Comparison of ENCODE assay signal across 22 cellular contexts in the genomic region with DNA sequence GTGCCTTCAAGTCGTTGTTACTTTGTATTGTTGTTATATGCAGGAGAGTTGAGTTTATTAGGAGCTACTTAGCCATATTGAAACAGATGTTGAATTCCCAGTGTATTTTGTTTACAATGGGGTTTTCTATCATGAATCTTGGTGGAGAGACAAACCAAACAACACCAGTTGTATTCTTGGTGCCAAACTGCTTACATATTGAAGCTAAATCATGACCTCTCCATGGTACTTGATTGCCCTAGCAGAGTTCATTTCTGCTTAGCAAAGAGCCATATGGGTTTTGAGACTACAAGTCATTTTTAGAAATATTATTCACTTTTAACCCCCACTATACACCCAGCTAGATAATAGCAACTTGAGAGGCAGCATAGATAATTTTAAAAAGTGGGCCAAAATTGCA.
DNase-seq lines count a peak whose midpoint lies in the region; ATAC-seq and TF ChIP-seq lines count a peak whose summit lies in the region.
"Had no signal": no experiment of that assay in that cellular context is flagged by ENCODE, and none has a peak within 500 bp of the region (broad histone marks: within the 10 kb centered on the region; RNA-seq: fewer than 3 reads in every experiment).

No MANE protein-coding gene starts in this region.

- H3K4me1 Mint-ChIP-seq in GM23338, result peaks cover 3% of the 10 kb centered on the region; the same call in 1 of the 3 replicates
- H3K4me1 Mint-ChIP-seq: CD8-positive, alpha-beta memory T cell had no signal

- DNase-seq in DMS53 (lab: John Stamatoyannopoulos, UW) (peak; percentile 30), DMS53 treated with DMSO at 0.1 percent for 48 hours (lab: John Stamatoyannopoulos, UW; ENCODE audit: unreplicated experiment) (no peak), NCI-H748 (lab: John Stamatoyannopoulos, UW; ENCODE audit: unreplicated experiment) (peak; percentile 50), NCI-H748 treated with DMSO at 0.1 percent for 48 hours (lab: John Stamatoyannopoulos, UW) (no peak), GM23338 (ENCODE audit: low spot score) (no peak), NCI-H69 (lab: John Stamatoyannopoulos, UW) (peak; percentile 55), EL (no peak)
- no peak for DNase-seq in stimulated activated naive CD8-positive, alpha-beta T cell treated with anti-CD3 and anti-CD28 coated beads, Interleukin-15, Interleukin-2, amounts not matched to agents 100 U/mL and 50 U/mL, for 24 hours
- DNase-seq: ACHN; AML-193; BE2C; CD4-positive, alpha-beta T cell; CD8-positive, alpha-beta memory T cell; DMS 273 treated with DMSO at 0.1 percent for 48 hours; DND-41; GDM1; GOT3 had no signal

- no peak overlapping the region for H3K27ac ChIP-seq in GM23338 (ENCODE audit: low read depth)
- H3K27ac ChIP-seq: 22Rv1; BLaER1 treated with 17β-estradiol and CSF1 and Interleukin-3, amounts not matched to agents 10 nM and 100 nM had no signal

- ATAC-seq in GM23338, result no peak
- ATAC-seq in stimulated activated naive CD8-positive, alpha-beta T cell treated with anti-CD3 and anti-CD28 coated beads, Interleukin-15, Interleukin-2, amounts not matched to agents 100 U/mL and 50 U/mL, for 24 hours, result no peak
- ATAC-seq: GM12878 had no signal

- H3K4me3 ChIP-seq in GM23338, result no peak overlapping the region
- H3K4me3 ChIP-seq: BLaER1 treated with 17β-estradiol and CSF1 and Interleukin-3, amounts not matched to agents 10 nM and 100 nM; GM12878; HAP-1 had no signal

- H3K4me1 ChIP-seq in GM23338 (ENCODE audit: insufficient read depth), result no peaks in the 10 kb centered on the region
- H3K4me1 ChIP-seq: BE2C had no signal

- no peaks in the 10 kb centered on the region for H3K36me3 Mint-ChIP-seq in GM23338 (ENCODE audit: low read depth)
- H3K36me3 Mint-ChIP-seq: CD14-positive monocyte had no signal

- no peaks in the 10 kb centered on the region for H3K9me3 Mint-ChIP-seq in GM23338
- H3K9me3 Mint-ChIP-seq: CD4-positive, alpha-beta T cell; CD8-positive, alpha-beta memory T cell had no signal

- H3K27me3 ChIP-seq in GM23338 (ENCODE audit: insufficient read depth), result no peaks in the 10 kb centered on the region
- H3K27me3 ChIP-seq: BE2C had no signal

- no peak for TF ChIP-seq CTCF in GM23338 (conservative IDR thresholded peaks at IDR 0.05; ENCODE audit: low read depth in 2 of 2)

- no peak overlapping the region for H3K4me3 Mint-ChIP-seq in GM23338
- H3K4me3 Mint-ChIP-seq: CD14-positive monocyte; CD4-positive, alpha-beta T cell; CD8-positive, alpha-beta memory T cell had no signal

- no peaks in the 10 kb centered on the region for H3K27me3 Mint-ChIP-seq in GM23338 (ENCODE audit: insufficient read depth, low read depth, poor library complexity)

- no peaks in the 10 kb centered on the region for H3K79me2 ChIP-seq in GM23338 (replicated peaks; ENCODE audit: insufficient read depth)

- no peak overlapping the region for H2AFZ ChIP-seq in GM23338

- H3K27ac Mint-ChIP-seq in GM23338, result no peak overlapping the region
- H3K27ac Mint-ChIP-seq: CD14-positive monocyte; CD4-positive, alpha-beta T cell had no signal

- no peaks in the 10 kb centered on the region for H3F3A ChIP-seq in GM23338 (replicated peaks; ENCODE audit: low read depth)

- H3K9me2 ChIP-seq in GM23338 (ENCODE audit: insufficient read depth), result no peaks in the 10 kb centered on the region

- no peak overlapping the region for H3K4me2 ChIP-seq in GM23338
- H3K4me2 ChIP-seq: BLaER1 treated with 17β-estradiol and CSF1 and Interleukin-3, amounts not matched to agents 10 nM and 100 nM had no signal

- H3K36me3 ChIP-seq in GM23338 (ENCODE audit: insufficient read depth), result no peaks in the 10 kb centered on the region
- H3K36me3 ChIP-seq: BE2C; BLaER1 treated with 17β-estradiol and CSF1 and Interleukin-3, amounts not matched to agents 10 nM and 100 nM; HAP-1 had no signal

- no peaks in the 10 kb centered on the region for H4K20me1 ChIP-seq in GM23338 (replicated peaks; ENCODE audit: insufficient read depth)
- H4K20me1 ChIP-seq: BLaER1 treated with 17β-estradiol and CSF1 and Interleukin-3, amounts not matched to agents 10 nM and 100 nM had no signal

TF ChIP-seq in GM23338, 12 proteins besides CTCF, POLR2A, EP300 and RAD21:
- TF ChIP-seq, protein P1, sequence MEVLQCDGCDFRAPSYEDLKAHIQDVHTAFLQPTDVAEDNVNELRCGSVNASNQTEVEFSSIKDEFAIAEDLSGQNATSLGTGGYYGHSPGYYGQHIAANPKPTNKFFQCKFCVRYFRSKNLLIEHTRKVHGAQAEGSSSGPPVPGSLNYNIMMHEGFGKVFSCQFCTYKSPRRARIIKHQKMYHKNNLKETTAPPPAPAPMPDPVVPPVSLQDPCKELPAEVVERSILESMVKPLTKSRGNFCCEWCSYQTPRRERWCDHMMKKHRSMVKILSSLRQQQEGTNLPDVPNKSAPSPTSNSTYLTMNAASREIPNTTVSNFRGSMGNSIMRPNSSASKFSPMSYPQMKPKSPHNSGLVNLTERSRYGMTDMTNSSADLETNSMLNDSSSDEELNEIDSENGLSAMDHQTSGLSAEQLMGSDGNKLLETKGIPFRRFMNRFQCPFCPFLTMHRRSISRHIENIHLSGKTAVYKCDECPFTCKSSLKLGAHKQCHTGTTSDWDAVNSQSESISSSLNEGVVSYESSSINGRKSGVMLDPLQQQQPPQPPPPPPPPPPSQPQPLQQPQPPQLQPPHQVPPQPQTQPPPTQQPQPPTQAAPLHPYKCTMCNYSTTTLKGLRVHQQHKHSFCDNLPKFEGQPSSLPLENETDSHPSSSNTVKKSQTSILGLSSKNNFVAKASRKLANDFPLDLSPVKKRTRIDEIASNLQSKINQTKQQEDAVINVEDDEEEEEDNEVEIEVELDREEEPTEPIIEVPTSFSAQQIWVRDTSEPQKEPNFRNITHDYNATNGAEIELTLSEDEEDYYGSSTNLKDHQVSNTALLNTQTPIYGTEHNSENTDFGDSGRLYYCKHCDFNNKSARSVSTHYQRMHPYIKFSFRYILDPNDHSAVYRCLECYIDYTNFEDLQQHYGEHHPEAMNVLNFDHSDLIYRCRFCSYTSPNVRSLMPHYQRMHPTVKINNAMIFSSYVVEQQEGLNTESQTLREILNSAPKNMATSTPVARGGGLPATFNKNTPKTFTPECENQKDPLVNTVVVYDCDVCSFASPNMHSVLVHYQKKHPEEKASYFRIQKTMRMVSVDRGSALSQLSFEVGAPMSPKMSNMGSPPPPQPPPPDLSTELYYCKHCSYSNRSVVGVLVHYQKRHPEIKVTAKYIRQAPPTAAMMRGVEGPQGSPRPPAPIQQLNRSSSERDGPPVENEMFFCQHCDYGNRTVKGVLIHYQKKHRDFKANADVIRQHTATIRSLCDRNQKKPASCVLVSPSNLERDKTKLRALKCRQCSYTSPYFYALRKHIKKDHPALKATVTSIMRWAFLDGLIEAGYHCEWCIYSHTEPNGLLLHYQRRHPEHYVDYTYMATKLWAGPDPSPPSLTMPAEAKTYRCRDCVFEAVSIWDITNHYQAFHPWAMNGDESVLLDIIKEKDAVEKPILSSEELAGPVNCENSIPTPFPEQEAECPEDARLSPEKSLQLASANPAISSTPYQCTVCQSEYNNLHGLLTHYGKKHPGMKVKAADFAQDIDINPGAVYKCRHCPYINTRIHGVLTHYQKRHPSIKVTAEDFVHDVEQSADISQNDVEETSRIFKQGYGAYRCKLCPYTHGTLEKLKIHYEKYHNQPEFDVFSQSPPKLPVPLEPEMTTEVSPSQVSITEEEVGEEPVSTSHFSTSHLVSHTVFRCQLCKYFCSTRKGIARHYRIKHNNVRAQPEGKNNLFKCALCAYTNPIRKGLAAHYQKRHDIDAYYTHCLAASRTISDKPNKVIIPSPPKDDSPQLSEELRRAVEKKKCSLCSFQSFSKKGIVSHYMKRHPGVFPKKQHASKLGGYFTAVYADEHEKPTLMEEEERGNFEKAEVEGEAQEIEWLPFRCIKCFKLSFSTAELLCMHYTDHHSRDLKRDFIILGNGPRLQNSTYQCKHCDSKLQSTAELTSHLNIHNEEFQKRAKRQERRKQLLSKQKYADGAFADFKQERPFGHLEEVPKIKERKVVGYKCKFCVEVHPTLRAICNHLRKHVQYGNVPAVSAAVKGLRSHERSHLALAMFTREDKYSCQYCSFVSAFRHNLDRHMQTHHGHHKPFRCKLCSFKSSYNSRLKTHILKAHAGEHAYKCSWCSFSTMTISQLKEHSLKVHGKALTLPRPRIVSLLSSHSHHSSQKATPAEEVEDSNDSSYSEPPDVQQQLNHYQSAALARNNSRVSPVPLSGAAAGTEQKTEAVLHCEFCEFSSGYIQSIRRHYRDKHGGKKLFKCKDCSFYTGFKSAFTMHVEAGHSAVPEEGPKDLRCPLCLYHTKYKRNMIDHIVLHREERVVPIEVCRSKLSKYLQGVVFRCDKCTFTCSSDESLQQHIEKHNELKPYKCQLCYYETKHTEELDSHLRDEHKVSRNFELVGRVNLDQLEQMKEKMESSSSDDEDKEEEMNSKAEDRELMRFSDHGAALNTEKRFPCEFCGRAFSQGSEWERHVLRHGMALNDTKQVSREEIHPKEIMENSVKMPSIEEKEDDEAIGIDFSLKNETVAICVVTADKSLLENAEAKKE (CRISPR knock-in tag; IDR thresholded peaks at IDR 0.05), result no peak
- TF ChIP-seq JUNB (IDR thresholded peaks at IDR 0.05; ENCODE audit: unreplicated experiment) (no peak), NANOG (IDR thresholded peaks at IDR 0.05; ENCODE audit: borderline replicate concordance) (no peak)
- TF ChIP-seq, protein P2, sequence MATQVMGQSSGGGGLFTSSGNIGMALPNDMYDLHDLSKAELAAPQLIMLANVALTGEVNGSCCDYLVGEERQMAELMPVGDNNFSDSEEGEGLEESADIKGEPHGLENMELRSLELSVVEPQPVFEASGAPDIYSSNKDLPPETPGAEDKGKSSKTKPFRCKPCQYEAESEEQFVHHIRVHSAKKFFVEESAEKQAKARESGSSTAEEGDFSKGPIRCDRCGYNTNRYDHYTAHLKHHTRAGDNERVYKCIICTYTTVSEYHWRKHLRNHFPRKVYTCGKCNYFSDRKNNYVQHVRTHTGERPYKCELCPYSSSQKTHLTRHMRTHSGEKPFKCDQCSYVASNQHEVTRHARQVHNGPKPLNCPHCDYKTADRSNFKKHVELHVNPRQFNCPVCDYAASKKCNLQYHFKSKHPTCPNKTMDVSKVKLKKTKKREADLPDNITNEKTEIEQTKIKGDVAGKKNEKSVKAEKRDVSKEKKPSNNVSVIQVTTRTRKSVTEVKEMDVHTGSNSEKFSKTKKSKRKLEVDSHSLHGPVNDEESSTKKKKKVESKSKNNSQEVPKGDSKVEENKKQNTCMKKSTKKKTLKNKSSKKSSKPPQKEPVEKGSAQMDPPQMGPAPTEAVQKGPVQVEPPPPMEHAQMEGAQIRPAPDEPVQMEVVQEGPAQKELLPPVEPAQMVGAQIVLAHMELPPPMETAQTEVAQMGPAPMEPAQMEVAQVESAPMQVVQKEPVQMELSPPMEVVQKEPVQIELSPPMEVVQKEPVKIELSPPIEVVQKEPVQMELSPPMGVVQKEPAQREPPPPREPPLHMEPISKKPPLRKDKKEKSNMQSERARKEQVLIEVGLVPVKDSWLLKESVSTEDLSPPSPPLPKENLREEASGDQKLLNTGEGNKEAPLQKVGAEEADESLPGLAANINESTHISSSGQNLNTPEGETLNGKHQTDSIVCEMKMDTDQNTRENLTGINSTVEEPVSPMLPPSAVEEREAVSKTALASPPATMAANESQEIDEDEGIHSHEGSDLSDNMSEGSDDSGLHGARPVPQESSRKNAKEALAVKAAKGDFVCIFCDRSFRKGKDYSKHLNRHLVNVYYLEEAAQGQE (IDR thresholded peaks at IDR 0.05; ENCODE audit: unreplicated experiment), result peak; percentile 13
TF ChIP-seq in GM23338: peak in this region for 1.

Comparison
In these comparisons a context has a peak if more than half of its experiments do, and no peak if none do; other contexts are left out.
1. DNase-seq: peak in DMS53 (single experiment), NCI-H748 (single experiment) and NCI-H69 (single experiment); none in DMS53 treated with DMSO at 0.1 percent for 48 hours (single experiment), NCI-H748 treated with DMSO at 0.1 percent for 48 hours (single experiment), GM23338 (single experiment), stimulated activated naive CD8-positive, alpha-beta T cell treated with anti-CD3 and anti-CD28 coated beads, Interleukin-15, Interleukin-2, amounts not matched to agents 100 U/mL and 50 U/mL, for 24 hours (single experiment) and EL (single experiment).